In the genomic region with DNA sequence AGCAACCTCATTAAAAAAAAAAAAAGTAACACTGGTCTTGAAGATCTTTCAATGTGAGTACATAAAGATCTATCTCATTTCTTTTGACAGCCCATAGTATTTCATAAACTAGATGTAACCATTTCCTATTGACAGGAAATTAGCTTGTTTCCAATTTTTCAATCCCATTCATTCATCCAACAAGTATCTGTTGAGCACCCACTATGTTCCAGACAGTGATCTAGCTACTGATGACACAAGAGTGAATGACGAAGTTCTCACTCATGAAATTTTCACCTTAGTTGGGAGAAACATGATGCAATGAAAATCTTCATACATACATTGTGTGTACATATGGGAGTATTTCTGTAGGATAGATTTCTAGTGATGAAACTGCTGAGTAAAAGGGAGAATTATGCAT, we compare ENCODE assay signal across 9 cellular contexts. TPM values are rescaled to one million over a fixed set of nuclear protein-coding genes. Genes with fewer than 3 reads are reported as not detected.
DNase-seq lines count a peak whose midpoint lies in the region; ATAC-seq and TF ChIP-seq lines count a peak whose summit lies in the region.
"Had no signal": no experiment of that assay in that cellular context is flagged by ENCODE, and none has a peak within 500 bp of the region (broad histone marks: within the 10 kb centered on the region; RNA-seq: fewer than 3 reads in every experiment).

No MANE protein-coding gene starts in this region.

- intact Hi-C loops in heart left ventricle (cut with DNase I) (loop anchor here in 2 of 10 donors (2.0 to 5.0 kb wide), 2 partner anchors 49 to 62 kb away; no protein-coding TSS in a partner anchor), left cardiac atrium (cut with DNase I) (no loop called here)

- H3K36me3 Mint-ChIP-seq in activated naive CD8-positive, alpha-beta T cell treated with anti-CD3 and anti-CD28 coated beads for 36 hours: peaks cover 54% of the 10 kb centered on the region
- H3K36me3 Mint-ChIP-seq in type B pancreatic cell: no peaks in the 10 kb centered on the region

- ATAC-seq in heart left ventricle (no peak), left cardiac atrium (no peak), HG03460 (IDR thresholded peaks at IDR 0.05; ENCODE audit: unreplicated experiment) (no peak)

- no peak for TF ChIP-seq RAD21 in liver (IDR thresholded peaks at IDR 0.05)

- WGBS in heart left ventricle, 4 donors: 76 to 82% (median 78%) methylated on average over 1 of the region's 1 CpG
- 86% methylated on average over 1 of the region's 1 CpG for WGBS in liver

- H3K4me1 ChIP-seq in heart left ventricle (peaks cover 0 to 51% (median 7%) of the 10 kb centered on the region in 12 donors), liver (ENCODE audit: control insufficient read depth in 4 of 4, insufficient read depth in 4 of 4, low read length in 3 of 4) (peaks cover 0 to 17% (median 5%) of the 10 kb centered on the region in 4 donors)

- DNase-seq in heart left ventricle: no peak
- no peak for DNase-seq in left cardiac atrium
- no peak for DNase-seq in activated naive CD8-positive, alpha-beta T cell treated with anti-CD3 and anti-CD28 coated beads for 36 hours
- no peak for DNase-seq in type B pancreatic cell (ENCODE audit: extremely low spot score, unreplicated experiment)
- no peak for DNase-seq in DMS79 (lab: John Stamatoyannopoulos, UW)
- no peak for DNase-seq in NCI-H1048 (lab: John Stamatoyannopoulos, UW)
- DNase-seq: NCI-H187 had no signal

- H3K4me1 Mint-ChIP-seq in activated naive CD8-positive, alpha-beta T cell treated with anti-CD3 and anti-CD28 coated beads for 36 hours: peaks cover 49% of the 10 kb centered on the region
- H3K4me1 Mint-ChIP-seq in type B pancreatic cell (ENCODE audit: unreplicated experiment): peaks cover 10% of the 10 kb centered on the region

- H3K27ac Mint-ChIP-seq in activated naive CD8-positive, alpha-beta T cell treated with anti-CD3 and anti-CD28 coated beads for 36 hours: peak overlapping the region; percentile 85
- H3K27ac Mint-ChIP-seq in type B pancreatic cell: no peak overlapping the region

- H3K27ac ChIP-seq in heart left ventricle (peak overlapping the region in 9 of 12 donors; percentile 48 to 79 (median 65)), liver (ENCODE audit: low read depth in 1 of 2, low read length in 2 of 2) (peak overlapping the region; percentile 19 to 79)

- H3K9me3 Mint-ChIP-seq in activated naive CD8-positive, alpha-beta T cell treated with anti-CD3 and anti-CD28 coated beads for 36 hours: no peaks in the 10 kb centered on the region
- H3K9me3 Mint-ChIP-seq in type B pancreatic cell: no peaks in the 10 kb centered on the region

- peak overlapping the region; percentile 94 for H3K4me3 Mint-ChIP-seq in activated naive CD8-positive, alpha-beta T cell treated with anti-CD3 and anti-CD28 coated beads for 36 hours
- H3K4me3 Mint-ChIP-seq in type B pancreatic cell: peak overlapping the region; percentile 82

- H3K27me3 ChIP-seq in heart left ventricle (no peaks in the 10 kb centered on the region), liver (ENCODE audit: control insufficient read depth in 4 of 4, insufficient read depth in 4 of 4, low read length in 3 of 4) (no peaks in the 10 kb centered on the region)

- TF ChIP-seq CTCF in heart left ventricle (IDR thresholded peaks at IDR 0.05) (no peak), liver (IDR thresholded peaks at IDR 0.05; ENCODE audit: low read depth, low read length, missing input control) (no peak), type B pancreatic cell (conservative IDR thresholded peaks at IDR 0.05) (no peak)

- TF ChIP-seq POLR2A in heart left ventricle (IDR thresholded peaks at IDR 0.05): no peak

- H3K27me3 Mint-ChIP-seq in activated naive CD8-positive, alpha-beta T cell treated with anti-CD3 and anti-CD28 coated beads for 36 hours: peaks cover 8% of the 10 kb centered on the region
- peaks cover 83% of the 10 kb centered on the region for H3K27me3 Mint-ChIP-seq in type B pancreatic cell

- H3K9me3 ChIP-seq in heart left ventricle: no peaks in the 10 kb centered on the region
- no peaks in the 10 kb centered on the region for H3K9me3 ChIP-seq in liver (ENCODE audit: control insufficient read depth in 4 of 4, low read length in 3 of 4)

- H3K4me3 ChIP-seq in heart left ventricle: peak overlapping the region; percentile 54 to 90 (median 62)
- peak overlapping the region in 2 of 3 donors; percentile 79 to 88 for H3K4me3 ChIP-seq in liver (ENCODE audit: low read depth in 1 of 3, low read length in 3 of 3)

- H3K9ac ChIP-seq in liver (ENCODE audit: low read depth in 1 of 2, low read length in 2 of 2): peak overlapping the region; percentile 45 to 62

- H3K36me3 ChIP-seq in heart left ventricle (no peaks in the 10 kb centered on the region), liver (ENCODE audit: control insufficient read depth in 4 of 4, insufficient read depth in 3 of 4, low read depth in 1 of 4, low read length in 3 of 4) (no peaks in the 10 kb centered on the region)

TF ChIP-seq in liver, 16 proteins besides CTCF, POLR2A, EP300 and RAD21:
- TF ChIP-seq EGR1 (IDR thresholded peaks at IDR 0.05; ENCODE audit: low read depth in 2 of 2): no peak
- no peak for TF ChIP-seq SP1 (IDR thresholded peaks at IDR 0.05)
- TF ChIP-seq, protein P1, sequence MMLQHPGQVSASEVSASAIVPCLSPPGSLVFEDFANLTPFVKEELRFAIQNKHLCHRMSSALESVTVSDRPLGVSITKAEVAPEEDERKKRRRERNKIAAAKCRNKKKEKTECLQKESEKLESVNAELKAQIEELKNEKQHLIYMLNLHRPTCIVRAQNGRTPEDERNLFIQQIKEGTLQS (IDR thresholded peaks at IDR 0.05): no peak
- TF ChIP-seq FOXA1 (IDR thresholded peaks at IDR 0.05): no peak
- no peak for TF ChIP-seq HNF4G (IDR thresholded peaks at IDR 0.05)
- no peak for TF ChIP-seq YY1 (IDR thresholded peaks at IDR 0.05)
- TF ChIP-seq MAX (IDR thresholded peaks at IDR 0.05): no peak
- no peak for TF ChIP-seq JUND (IDR thresholded peaks at IDR 0.05)
- TF ChIP-seq TAF1 (conservative IDR thresholded peaks at IDR 0.05): no peak
- TF ChIP-seq REST (IDR thresholded peaks at IDR 0.05): no peak
- TF ChIP-seq, protein P2, sequence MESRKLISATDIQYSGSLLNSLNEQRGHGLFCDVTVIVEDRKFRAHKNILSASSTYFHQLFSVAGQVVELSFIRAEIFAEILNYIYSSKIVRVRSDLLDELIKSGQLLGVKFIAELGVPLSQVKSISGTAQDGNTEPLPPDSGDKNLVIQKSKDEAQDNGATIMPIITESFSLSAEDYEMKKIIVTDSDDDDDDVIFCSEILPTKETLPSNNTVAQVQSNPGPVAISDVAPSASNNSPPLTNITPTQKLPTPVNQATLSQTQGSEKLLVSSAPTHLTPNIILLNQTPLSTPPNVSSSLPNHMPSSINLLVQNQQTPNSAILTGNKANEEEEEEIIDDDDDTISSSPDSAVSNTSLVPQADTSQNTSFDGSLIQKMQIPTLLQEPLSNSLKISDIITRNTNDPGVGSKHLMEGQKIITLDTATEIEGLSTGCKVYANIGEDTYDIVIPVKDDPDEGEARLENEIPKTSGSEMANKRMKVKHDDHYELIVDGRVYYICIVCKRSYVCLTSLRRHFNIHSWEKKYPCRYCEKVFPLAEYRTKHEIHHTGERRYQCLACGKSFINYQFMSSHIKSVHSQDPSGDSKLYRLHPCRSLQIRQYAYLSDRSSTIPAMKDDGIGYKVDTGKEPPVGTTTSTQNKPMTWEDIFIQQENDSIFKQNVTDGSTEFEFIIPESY (IDR thresholded peaks at IDR 0.05): no peak

RNA-seq across cellular contexts. Expression of gene CD38, which starts 1.7 kb away (rescaled TPM):
- total RNA-seq in heart left ventricle: 10 to 100 TPM in 3 of 9 donors, 1 to 10 TPM in 6; 1.0 to 12.4 (median 3.0) TPM
- 1 to 10 TPM; 1.8 to 2.1 TPM for polyA plus RNA-seq in heart left ventricle
- 1 to 10 TPM; 5.7 to 6.9 TPM for total RNA-seq in left cardiac atrium
- 10 to 100 TPM; 40.3 to 42.1 TPM for total RNA-seq in activated naive CD8-positive, alpha-beta T cell treated with anti-CD3 and anti-CD28 coated beads for 36 hours
- 1 to 10 TPM; 6.1 to 9.4 TPM for total RNA-seq in liver
- 1 to 10 TPM; 3.2 to 4.5 TPM for polyA plus RNA-seq in liver
- 0.34 and 0.36 TPM in 2 replicates for total RNA-seq in type B pancreatic cell (ENCODE audit: low replicate concordance)
